ENCODE assay signal across 2 cellular contexts in genomic region chr20:31862506-31862905, GRCh38.
TF ChIP-seq lines count a peak whose summit lies in the region.

No MANE protein-coding gene starts in this region.

TF ChIP-seq in HepG2, 621 proteins besides CTCF, POLR2A, EP300 and RAD21:
- TF ChIP-seq ONECUT2 (CRISPR knock-in tag; IDR thresholded peaks at IDR 0.05), result no peak
- no peak for TF ChIP-seq ZNF577 (CRISPR knock-in tag; IDR thresholded peaks at IDR 0.05; ENCODE audit: borderline replicate concordance, low read depth)
- TF ChIP-seq MED13 (CRISPR knock-in tag; IDR thresholded peaks at IDR 0.05), result 0 out of 2 replicates have a peak, but pooled peaks have one; percentile 14
- no peak for TF ChIP-seq SP2 (CRISPR knock-in tag; IDR thresholded peaks at IDR 0.05)
- 0 out of 2 replicates have a peak, but pooled peaks have one; percentile 7 for TF ChIP-seq FOSL1 (CRISPR knock-in tag; IDR thresholded peaks at IDR 0.05; ENCODE audit: borderline replicate concordance)

TF ChIP-seq in GM12891, 5 proteins besides CTCF, POLR2A, EP300 and RAD21:
- TF ChIP-seq POLR2AphosphoS5 (IDR thresholded peaks at IDR 0.05; ENCODE audit: low read depth, low read length) (no peak), TAF1 (IDR thresholded peaks at IDR 0.05; ENCODE audit: low read depth, low read length) (no peak), POU2F2 (IDR thresholded peaks at IDR 0.05; ENCODE audit: low read depth, low read length) (no peak), SPI1 (IDR thresholded peaks at IDR 0.05; ENCODE audit: low read depth, low read length) (no peak), PAX5 (IDR thresholded peaks at IDR 0.05; ENCODE audit: insufficient read depth, low read length, severe bottlenecking) (no peak)
